Comparison of ENCODE assay signal across 31 cellular contexts in genomic region chr6:89948876-89949275, GRCh38. TPM values are rescaled to one million over a fixed set of nuclear protein-coding genes. Genes with fewer than 3 reads are reported as not detected.
DNase-seq lines count a peak whose midpoint lies in the region; ATAC-seq and TF ChIP-seq lines count a peak whose summit lies in the region.
"Had no signal": no experiment of that assay in that cellular context is flagged by ENCODE, and none has a peak within 500 bp of the region (broad histone marks: within the 10 kb centered on the region; RNA-seq: fewer than 3 reads in every experiment).

No MANE protein-coding gene starts in this region.

- CTCF ChIA-PET in RWPE1 (lab: Yijun Ruan, JAX) = no interaction called here

- no peaks in the 10 kb centered on the region for H3K9me3 Mint-ChIP-seq in activated naive CD4-positive, alpha-beta T cell treated with anti-CD3 and anti-CD28 coated beads, Interleukin-2, amount 50 U/mL, for 72 hours
- no peaks in the 10 kb centered on the region for H3K9me3 Mint-ChIP-seq in H9
- H3K9me3 Mint-ChIP-seq: activated CD4-positive, alpha-beta T cell treated with anti-CD3 and anti-CD28 coated beads, Interleukin-2, amount 10 ng/mL, durations not matched to agents 24 days and 14 days; CD8-positive, alpha-beta memory T cell; dendritic cell treated with granulocyte-macrophage colony-stimulating factor and Interleukin-4, amounts not matched to agents 40 ng/mL and 50 ng/mL, for 4 days; neural crest cell had no signal

- H2AK5ac ChIP-seq in trophoblast cell (ENCODE audit: low read length) (no peak overlapping the region), H9 (ENCODE audit: insufficient read length, low read length) (no peak overlapping the region)

- H3K4me1 ChIP-seq in trophoblast cell (ENCODE audit: control insufficient read depth in 1 of 2, insufficient read depth in 2 of 2, low read length in 2 of 2) (peaks cover 3 to 6% of the 10 kb centered on the region in 2 experiments), H9 (ENCODE audit: insufficient read depth, low read length) (no peaks in the 10 kb centered on the region)
- H3K4me1 ChIP-seq: esophagus muscularis mucosa, gastroesophageal sphincter, parathyroid adenoma had no signal

- H3K4me2 ChIP-seq in trophoblast cell (ENCODE audit: low read length) = no peak overlapping the region
- H3K4me2 ChIP-seq in H9 (ENCODE audit: insufficient read depth, insufficient read length, low read length) = no peak overlapping the region

- no peak overlapping the region for H4K12ac ChIP-seq in trophoblast cell (ENCODE audit: low read depth, low read length)

- H3K4me3 ChIP-seq in trophoblast cell (ENCODE audit: low read depth, low read length) (no peak overlapping the region), brain microvascular endothelial cell (ENCODE audit: low read depth, low read length) (no peak overlapping the region)
- H3K4me3 ChIP-seq: esophagus muscularis mucosa, gastroesophageal sphincter, tibial nerve had no signal

- H4K91ac ChIP-seq in trophoblast cell (ENCODE audit: low read depth, low read length) = no peak overlapping the region
- H4K91ac ChIP-seq in H9 (ENCODE audit: insufficient read length, low read depth, low read length) = no peak overlapping the region

- in situ Hi-C loops in brain microvascular endothelial cell (cut with HindIII; ENCODE audit: low pct_ligation_motif_present, low sequenced_read_pairs) = no loop called here

- no peak overlapping the region for H2BK5ac ChIP-seq in trophoblast cell (ENCODE audit: low read depth, low read length, poor library complexity)
- no peak overlapping the region for H2BK5ac ChIP-seq in H9 (ENCODE audit: insufficient read length, low read length)

- H3K4ac ChIP-seq in trophoblast cell (ENCODE audit: low read depth, low read length) = no peak overlapping the region
- no peak overlapping the region for H3K4ac ChIP-seq in H9 (ENCODE audit: low read depth, low read length)

- no peak overlapping the region for H3K14ac ChIP-seq in trophoblast cell (ENCODE audit: low read length)
- no peak overlapping the region for H3K14ac ChIP-seq in H9 (ENCODE audit: insufficient read depth, low read length)

- H3K4me3 Mint-ChIP-seq in H9 = no peak overlapping the region
- H3K4me3 Mint-ChIP-seq: activated CD4-positive, alpha-beta T cell treated with anti-CD3 and anti-CD28 coated beads, Interleukin-2, amount 10 ng/mL, durations not matched to agents 24 days and 14 days; activated CD8-positive, alpha-beta memory T cell treated with anti-CD3 and anti-CD28 coated beads, Interleukin-2, amount 10 ng/mL, durations not matched to agents 7 days and 5 days; dendritic cell treated with granulocyte-macrophage colony-stimulating factor and Interleukin-4, amounts not matched to agents 40 ng/mL and 50 ng/mL, for 4 days; neural crest cell; T-helper 2 cell treated with Interferon-gamma antibody and Interleukin-4, amounts not matched to agents 5 μg/mL and 100 μg/mL, for 36 hours had no signal

- H2BK12ac ChIP-seq in trophoblast cell (ENCODE audit: low read length) (peak overlapping the region; percentile 15), H9 (ENCODE audit: insufficient read length, low read depth, low read length) (no peak overlapping the region)

- H3K9me3 ChIP-seq in trophoblast cell (ENCODE audit: insufficient read depth, low read depth, low read length) (no peaks in the 10 kb centered on the region), H9 (ENCODE audit: control insufficient read depth, low read depth, low read length) (no peaks in the 10 kb centered on the region)
- H3K9me3 ChIP-seq: esophagus muscularis mucosa, gastroesophageal sphincter, tibial nerve had no signal

- ATAC-seq in activated naive CD4-positive, alpha-beta T cell treated with anti-CD3 and anti-CD28 coated beads, Interleukin-2, amount 50 U/mL, for 72 hours = no peak
- ATAC-seq: activated CD8-positive, alpha-beta memory T cell treated with anti-CD3 and anti-CD28 coated beads, Interleukin-2, amount 10 ng/mL, durations not matched to agents 7 days and 5 days; gastroesophageal sphincter; left cardiac atrium had no signal

- POLR2A ChIA-PET in RWPE1 (lab: Yijun Ruan, JAX; ENCODE audit: low non-redundant PET) = no interaction called here

- H3K27me3 Mint-ChIP-seq in H9 (ENCODE audit: low read depth) = no peaks in the 10 kb centered on the region; the same call in none of the 2 replicates
- H3K27me3 Mint-ChIP-seq: activated CD4-positive, alpha-beta T cell treated with anti-CD3 and anti-CD28 coated beads, Interleukin-2, amount 10 ng/mL, durations not matched to agents 24 days and 14 days; activated CD8-positive, alpha-beta memory T cell treated with anti-CD3 and anti-CD28 coated beads, Interleukin-2, amount 10 ng/mL, durations not matched to agents 7 days and 5 days; CD8-positive, alpha-beta memory T cell; dendritic cell treated with granulocyte-macrophage colony-stimulating factor and Interleukin-4, amounts not matched to agents 40 ng/mL and 50 ng/mL, for 4 days had no signal

- peak overlapping the region; percentile 52 for H3K27ac ChIP-seq in RWPE1
- no peak overlapping the region for H3K27ac ChIP-seq in trophoblast cell (ENCODE audit: low read depth, low read length)
- H3K27ac ChIP-seq in H9 (ENCODE audit: insufficient read length, low read depth, low read length) = no peak overlapping the region
- no peak overlapping the region for H3K27ac ChIP-seq in brain microvascular endothelial cell
- H3K27ac ChIP-seq: esophagus muscularis mucosa, gastroesophageal sphincter, parathyroid adenoma, tibial nerve, VCaP had no signal

- peaks cover 50 to 69% of the 10 kb centered on the region in 2 donors for H3K36me3 Mint-ChIP-seq in activated naive CD4-positive, alpha-beta T cell treated with anti-CD3 and anti-CD28 coated beads, Interleukin-2, amount 50 U/mL, for 72 hours
- H3K36me3 Mint-ChIP-seq in H9 (ENCODE audit: insufficient read depth in 1 of 3, low read depth in 3 of 3) = no peaks in the 10 kb centered on the region

- no peaks in the 10 kb centered on the region for H3K79me2 ChIP-seq in trophoblast cell (ENCODE audit: control insufficient read depth, insufficient read depth, low read length, poor library complexity)
- H3K79me2 ChIP-seq in H9 (ENCODE audit: insufficient read depth, low read length) = no peaks in the 10 kb centered on the region

- H2BK15ac ChIP-seq in H9 (ENCODE audit: low read depth, low read length) = no peak overlapping the region

- no peak overlapping the region for H2AFZ ChIP-seq in trophoblast cell (ENCODE audit: insufficient read depth, low read length, poor library complexity)
- no peak overlapping the region for H2AFZ ChIP-seq in H9 (ENCODE audit: low read length)
- H2AFZ ChIP-seq: parathyroid adenoma had no signal

- H2BK20ac ChIP-seq in H9 (ENCODE audit: low read depth, low read length, poor library complexity, severe bottlenecking) = no peak overlapping the region

- no peak overlapping the region for H3K56ac ChIP-seq in H9 (ENCODE audit: insufficient read length, low read depth, low read length)

- H3K23me2 ChIP-seq in H9 (ENCODE audit: insufficient read length, low read depth, low read length, poor library complexity, severe bottlenecking) = no peaks in the 10 kb centered on the region

- H2BK120ac ChIP-seq in trophoblast cell (ENCODE audit: insufficient read depth, low read length, poor library complexity) (no peak overlapping the region), H9 (ENCODE audit: low read depth, low read length, poor library complexity, severe bottlenecking) (no peak overlapping the region)

- H3K18ac ChIP-seq in trophoblast cell (ENCODE audit: low read length) (no peak overlapping the region), H9 (ENCODE audit: insufficient read length, low read depth, low read length) (no peak overlapping the region)

- H3K27me3 ChIP-seq in trophoblast cell (ENCODE audit: insufficient read depth, low read length) (no peaks in the 10 kb centered on the region), H9 (ENCODE audit: insufficient read depth, low read length) (no peaks in the 10 kb centered on the region), brain microvascular endothelial cell (replicated peaks) (no peaks in the 10 kb centered on the region)
- H3K27me3 ChIP-seq: esophagus muscularis mucosa, gastroesophageal sphincter, tibial nerve had no signal

- peak overlapping the region; percentile 84 to 94 for H3K27ac Mint-ChIP-seq in activated naive CD4-positive, alpha-beta T cell treated with anti-CD3 and anti-CD28 coated beads, Interleukin-2, amount 50 U/mL, for 72 hours
- H3K27ac Mint-ChIP-seq in H9 = peak overlapping the region in 1 of 3 experiments; percentile 25; a peak in 1 of 7 replicates
- H3K27ac Mint-ChIP-seq: activated CD8-positive, alpha-beta memory T cell treated with anti-CD3 and anti-CD28 coated beads, Interleukin-2, amount 10 ng/mL, durations not matched to agents 7 days and 5 days; dendritic cell treated with granulocyte-macrophage colony-stimulating factor and Interleukin-4, amounts not matched to agents 40 ng/mL and 50 ng/mL, for 4 days had no signal

- H3K9ac ChIP-seq in trophoblast cell (ENCODE audit: low read length) (no peak overlapping the region), H9 (ENCODE audit: extremely low read depth, insufficient read length, low read length) (no peak overlapping the region)
- H3K9ac ChIP-seq: parathyroid adenoma had no signal

- DNase-seq in activated naive CD4-positive, alpha-beta T cell treated with anti-CD3 and anti-CD28 coated beads, Interleukin-2, amount 50 U/mL, for 72 hours (ENCODE audit: low spot score in 2 of 2) = no peak
- no peak for DNase-seq in activated naive CD4-positive, alpha-beta T cell treated with anti-CD3 and anti-CD28 coated beads, Interleukin-2, amount 50 U/mL, for 16 hours
- DNase-seq in RWPE1 (ENCODE audit: low spot score) (no peak), fibroblast of gingiva (ENCODE audit: low read depth) (peak; percentile 62), trophoblast cell (no peak), H9 (no peak), brain microvascular endothelial cell (no peak)
- no peak for DNase-seq in stimulated activated naive CD4-positive, alpha-beta T cell (lab: John Stamatoyannopoulos, UW)
- DNase-seq: activated CD4-positive, alpha-beta T cell treated with anti-CD3 and anti-CD28 coated beads, Interleukin-2, amount 10 ng/mL, durations not matched to agents 24 days and 14 days; activated CD8-positive, alpha-beta memory T cell treated with anti-CD3 and anti-CD28 coated beads, Interleukin-2, amount 10 ng/mL, durations not matched to agents 7 days and 5 days; CD8-positive, alpha-beta memory T cell; left cardiac atrium; NCI-H1105 treated with DMSO at 0.1 percent for 48 hours; NCI-H187 treated with DMSO at 0.1 percent for 48 hours; NCI-H2171; retina; small intestine had no signal

- no peak overlapping the region for H4K8ac ChIP-seq in trophoblast cell (ENCODE audit: low read depth, low read length)
- no peak overlapping the region for H4K8ac ChIP-seq in H9 (replicated peaks; ENCODE audit: insufficient read length, low read depth, low read length)

- H3K79me1 ChIP-seq in trophoblast cell (ENCODE audit: low read length) = no peaks in the 10 kb centered on the region
- no peaks in the 10 kb centered on the region for H3K79me1 ChIP-seq in H9 (ENCODE audit: insufficient read depth, low read depth, low read length, poor library complexity, severe bottlenecking)

- peaks cover 6 to 22% of the 10 kb centered on the region in 2 experiments for H3K36me3 ChIP-seq in trophoblast cell (ENCODE audit: control insufficient read depth in 1 of 2, insufficient read depth in 2 of 2, low read length in 2 of 2)
- no peaks in the 10 kb centered on the region for H3K36me3 ChIP-seq in brain microvascular endothelial cell (replicated peaks)

- TF ChIP-seq CTCF in RWPE1 (conservative IDR thresholded peaks at IDR 0.05; ENCODE audit: low read depth) (no peak), H9 (conservative IDR thresholded peaks at IDR 0.05) (no peak), brain microvascular endothelial cell (IDR thresholded peaks at IDR 0.05; ENCODE audit: low read depth, low read length, missing control alignments) (no peak)

- no peaks in the 10 kb centered on the region for H4K20me1 ChIP-seq in H9 (ENCODE audit: control insufficient read depth, insufficient read depth, insufficient read length)

- H3K4me1 Mint-ChIP-seq in H9 = peaks cover 0 to 4% of the 10 kb centered on the region in 2 experiments; a peak in 3 of 4 replicates

- H3T11ph ChIP-seq in H9 (ENCODE audit: low read length) = no peak overlapping the region

- no CpG with 5 or more reads among the region's 5 CpGs for WGBS in trophoblast cell (ENCODE audit: extremely low coverage, insufficient coverage, insufficient read length)
- no CpG with 5 or more reads among the region's 5 CpGs for WGBS in H9 (ENCODE audit: extremely low coverage, insufficient read length, low lambda C conversion rate)

- H4K5ac ChIP-seq in H9 (ENCODE audit: insufficient read length, low read depth, low read length) = no peak overlapping the region

- H3K23ac ChIP-seq in trophoblast cell (ENCODE audit: low read length) = no peak overlapping the region
- H3K23ac ChIP-seq in H9 (ENCODE audit: insufficient read length, low read depth, low read length) = no peak overlapping the region

RNA-seq across cellular contexts. Expression of gene GJA10, which starts 54.6 kb away (rescaled TPM):
- total RNA-seq in activated naive CD4-positive, alpha-beta T cell treated with anti-CD3 and anti-CD28 coated beads, Interleukin-2, amount 50 U/mL, for 72 hours = not detected
- polyA plus RNA-seq in trophoblast cell (2013) = not detected in 2 replicates
- total RNA-seq in H9 (2021) = not detected in 2 replicates
- total RNA-seq: A673; activated CD4-positive, alpha-beta T cell treated with anti-CD3 and anti-CD28 coated beads, Interleukin-2, amount 10 ng/mL, durations not matched to agents 24 days and 14 days; CD8-positive, alpha-beta memory T cell; Daoy; esophagus muscularis mucosa; gastroesophageal sphincter; HT1080; left cardiac atrium; lung microvascular endothelial cell; mucosa of gallbladder; NCI-H460; neural crest cell; tibial nerve had no signal
- polyA plus RNA-seq: CD8-positive, alpha-beta memory T cell; small intestine had no signal
